1 cellular context compared by ENCODE assay signal in the genomic region with DNA sequence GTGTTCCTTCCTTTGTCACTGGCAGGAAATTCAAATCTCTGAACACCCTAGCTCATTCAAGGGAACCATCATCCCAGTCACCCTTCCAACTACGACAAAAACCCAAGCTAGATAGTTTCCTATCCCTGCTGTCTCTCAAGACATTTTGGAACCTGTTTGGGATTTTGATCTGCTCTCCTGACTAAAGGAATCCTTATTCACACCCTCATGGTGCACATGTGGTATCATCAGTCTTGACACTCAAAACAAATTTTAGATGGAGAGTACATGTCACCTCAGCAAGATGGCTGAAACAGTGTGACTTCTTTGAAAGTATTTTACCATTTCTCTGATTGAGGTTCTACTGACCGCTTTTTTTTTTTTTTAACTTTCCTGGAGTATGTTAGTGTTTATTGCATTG.
TF ChIP-seq lines count a peak whose summit lies in the region.

No MANE protein-coding gene starts in this region.

TF ChIP-seq in H1, 55 proteins besides CTCF, POLR2A, EP300 and RAD21 (continued from another document):
- no peak for TF ChIP-seq CREB1 (IDR thresholded peaks at IDR 0.05)
- no peak for TF ChIP-seq TAF1 (IDR thresholded peaks at IDR 0.05; ENCODE audit: low read depth, low read length)
- no peak for TF ChIP-seq ZNF274 (IDR thresholded peaks at IDR 0.05; ENCODE audit: borderline replicate concordance, extremely low read depth, low read length)
- no peak for TF ChIP-seq JUND (IDR thresholded peaks at IDR 0.05; ENCODE audit: low read length)
- no peak for TF ChIP-seq JUN (IDR thresholded peaks at IDR 0.05; ENCODE audit: low read depth, low read length)
- no peak for TF ChIP-seq NANOG (IDR thresholded peaks at IDR 0.05; ENCODE audit: insufficient read depth, low read depth, low read length, poor library complexity, severe bottlenecking)
- TF ChIP-seq CEBPB (IDR thresholded peaks at IDR 0.05; ENCODE audit: low read depth, low read length), result no peak
- no peak for TF ChIP-seq KDM4A (IDR thresholded peaks at IDR 0.05; ENCODE audit: low read depth, low read length, severe bottlenecking)
- TF ChIP-seq RFX5 (IDR thresholded peaks at IDR 0.05; ENCODE audit: borderline replicate concordance, low read depth, low read length), result no peak
- TF ChIP-seq TCF12 (IDR thresholded peaks at IDR 0.05; ENCODE audit: low read depth, low read length), result no peak
- no peak for TF ChIP-seq CTBP2 (IDR thresholded peaks at IDR 0.05; ENCODE audit: borderline replicate concordance, insufficient read depth, insufficient read length, low read length)
- TF ChIP-seq EGR1 (IDR thresholded peaks at IDR 0.05; ENCODE audit: borderline replicate concordance, low read depth, low read length), result no peak
